ENCODE assay signal across 16 cellular contexts in the genomic region with DNA sequence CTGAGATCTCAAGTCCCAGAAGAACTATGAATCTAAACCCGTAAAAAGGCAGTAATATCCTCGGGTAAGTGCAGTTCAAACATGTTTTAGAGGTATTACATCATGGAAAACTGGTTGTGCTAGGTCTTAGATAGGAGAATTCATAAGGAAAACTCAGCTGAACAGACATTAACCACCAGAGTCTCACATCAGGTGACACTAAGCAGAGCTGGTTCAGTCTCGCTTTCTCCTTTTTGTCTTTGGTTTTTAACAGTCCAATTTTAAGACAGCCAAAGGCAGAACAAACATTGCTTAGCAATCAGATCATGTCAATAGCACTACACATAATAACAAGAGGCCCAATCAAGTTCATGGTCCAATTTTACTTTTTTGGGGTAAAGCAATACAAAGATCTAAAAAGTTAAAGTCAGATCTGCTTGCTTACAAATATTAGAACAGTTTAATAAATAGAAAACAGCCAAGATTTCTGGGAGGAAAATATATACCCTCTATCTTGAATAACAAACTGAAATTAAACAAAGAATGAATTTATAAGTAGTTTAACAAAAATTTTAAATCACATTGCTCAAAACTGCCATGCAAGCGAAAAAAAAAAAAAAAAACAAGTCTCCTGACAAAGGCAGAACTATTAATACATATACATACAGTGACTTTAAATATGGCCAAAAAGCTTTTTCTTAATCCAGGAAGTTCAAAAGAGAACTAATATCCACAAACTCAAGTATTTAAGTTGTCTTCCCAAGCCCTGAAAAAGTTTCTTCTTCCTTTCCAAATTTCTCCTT.
A peak's percentile ranks its signal among the peaks of the same experiment; 100 is the strongest.
DNase-seq lines count a peak whose midpoint lies in the region; ATAC-seq and TF ChIP-seq lines count a peak whose summit lies in the region.
"Had no signal": no experiment of that assay in that cellular context is flagged by ENCODE, and none has a peak within 500 bp of the region (broad histone marks: within the 10 kb centered on the region; RNA-seq: fewer than 3 reads in every experiment).

No MANE protein-coding gene starts in this region.

- DNase-seq in OCI-M1 (lab: John Stamatoyannopoulos, UW) (peak; percentile 52), hepatocyte (ENCODE audit: low spot score) (peak; percentile 68), NCI-H2171 (lab: John Stamatoyannopoulos, UW) (no peak), germinal center (ENCODE audit: low spot score) (no peak)
- DNase-seq: activated CD4-positive, alpha-beta T cell treated with anti-CD3 and anti-CD28 coated beads for 36 hours; activated CD8-positive, alpha-beta memory T cell treated with anti-CD3 and anti-CD28 coated beads, Interleukin-2, amount 50 U/mL, for 48 hours; hypothalamus; left cardiac atrium; naive thymus-derived CD4-positive, alpha-beta T cell; NCI-H1417; NCI-H526 treated with DMSO at 0.1 percent for 48 hours had no signal

- WGBS in hepatocyte (ENCODE audit: low lambda C conversion rate, missing lambda C conversion rate): 44% methylated on average over 4 of the region's 4 CpGs

- H3K27ac ChIP-seq in HEK293 (ENCODE audit: extremely low read depth, low read depth, low read length): no peak overlapping the region
- peak overlapping the region; percentile 85 for H3K27ac ChIP-seq in hepatocyte
- peak overlapping the region; percentile 34 for H3K27ac ChIP-seq in skeletal muscle tissue (ENCODE audit: low read depth, low read length)
- H3K27ac ChIP-seq: KMS-11 had no signal

- TF ChIP-seq CTCF in HEK293 (tag by site-specific recombination; IDR thresholded peaks at IDR 0.05) (no peak), hepatocyte (IDR thresholded peaks at IDR 0.05; ENCODE audit: poor library complexity) (no peak)

- H3K4me3 ChIP-seq in HEK293 (ENCODE audit: low read depth, low read length) (no peak overlapping the region), hepatocyte (no peak overlapping the region), skeletal muscle tissue (ENCODE audit: low read length in 3 of 3) (no peak overlapping the region)

- POLR2A ChIA-PET in HEK293 (lab: Yijun Ruan, JAX): no interaction called here

- H3K4me2 ChIP-seq in hepatocyte: peak overlapping the region; percentile 37
- H3K4me2 ChIP-seq: KMS-11 had no signal

- H3K27me3 ChIP-seq in hepatocyte (no peaks in the 10 kb centered on the region), skeletal muscle tissue (ENCODE audit: control insufficient read depth in 3 of 3, insufficient read depth in 3 of 3, low read length in 3 of 3) (no peaks in the 10 kb centered on the region)

- CTCF ChIA-PET in HEK293 (lab: Yijun Ruan, JAX): interaction anchor here (0.6 to 0.7 kb wide), 2 partner anchors 44 to 554 kb away, joined by 3 read pairs; no protein-coding TSS in a partner anchor

- H4K20me1 ChIP-seq in hepatocyte (ENCODE audit: insufficient read depth, poor library complexity, severe bottlenecking): no peaks in the 10 kb centered on the region

- H3K9ac ChIP-seq in skeletal muscle tissue (ENCODE audit: low read depth in 1 of 3, low read length in 3 of 3): no peak overlapping the region
- H3K9ac ChIP-seq: KMS-11 had no signal

- H3K79me2 ChIP-seq in hepatocyte: no peaks in the 10 kb centered on the region

- H3K4me1 ChIP-seq in HEK293 (ENCODE audit: control insufficient read depth, insufficient read depth, low read length) (no peaks in the 10 kb centered on the region), hepatocyte (ENCODE audit: insufficient read depth) (peaks cover 16% of the 10 kb centered on the region), skeletal muscle tissue (ENCODE audit: control insufficient read depth in 3 of 3, insufficient read depth in 3 of 3, low read length in 3 of 3) (no peaks in the 10 kb centered on the region)

- no peaks in the 10 kb centered on the region for H3K9me3 ChIP-seq in HEK293 (ENCODE audit: control insufficient read depth, insufficient read depth, low read depth, low read length)
- no peaks in the 10 kb centered on the region for H3K9me3 ChIP-seq in hepatocyte (ENCODE audit: low read depth)
- H3K9me3 ChIP-seq in skeletal muscle tissue (ENCODE audit: control insufficient read depth in 3 of 3, low read length in 3 of 3): no peaks in the 10 kb centered on the region

- H3K36me3 ChIP-seq in HEK293 (ENCODE audit: control insufficient read depth in 2 of 2, insufficient read depth in 1 of 2, low read length in 2 of 2): no peaks in the 10 kb centered on the region
- H3K36me3 ChIP-seq in hepatocyte (replicated peaks; ENCODE audit: insufficient read depth, low read depth): no peaks in the 10 kb centered on the region
- H3K36me3 ChIP-seq in skeletal muscle tissue (ENCODE audit: control insufficient read depth in 3 of 3, insufficient read depth in 3 of 3, low read length in 3 of 3): no peaks in the 10 kb centered on the region

- H2AFZ ChIP-seq in hepatocyte: peak overlapping the region; percentile 24

- H3K9me2 ChIP-seq in hepatocyte (replicated peaks; ENCODE audit: insufficient read depth): no peaks in the 10 kb centered on the region

- no peak for ATAC-seq in HG02571 (IDR thresholded peaks at IDR 0.05; ENCODE audit: unreplicated experiment)
- ATAC-seq in GM18870 (IDR thresholded peaks at IDR 0.05; ENCODE audit: unreplicated experiment): no peak
- ATAC-seq: activated CD4-positive, alpha-beta T cell treated with anti-CD3 and anti-CD28 coated beads for 36 hours; left cardiac atrium; naive thymus-derived CD4-positive, alpha-beta T cell had no signal

TF ChIP-seq in HEK293, 187 proteins besides CTCF, POLR2A, EP300 and RAD21 (continues in another document):
- TF ChIP-seq, protein P1, sequence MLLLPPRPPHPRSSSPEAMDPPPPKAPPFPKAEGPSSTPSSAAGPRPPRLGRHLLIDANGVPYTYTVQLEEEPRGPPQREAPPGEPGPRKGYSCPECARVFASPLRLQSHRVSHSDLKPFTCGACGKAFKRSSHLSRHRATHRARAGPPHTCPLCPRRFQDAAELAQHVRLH (tag by site-specific recombination; IDR thresholded peaks at IDR 0.05): no peak
- no peak for TF ChIP-seq ZIC2 (tag by site-specific recombination; IDR thresholded peaks at IDR 0.05)
- TF ChIP-seq HOXC10 (CRISPR knock-in tag; IDR thresholded peaks at IDR 0.05): no peak
- TF ChIP-seq, protein P2, sequence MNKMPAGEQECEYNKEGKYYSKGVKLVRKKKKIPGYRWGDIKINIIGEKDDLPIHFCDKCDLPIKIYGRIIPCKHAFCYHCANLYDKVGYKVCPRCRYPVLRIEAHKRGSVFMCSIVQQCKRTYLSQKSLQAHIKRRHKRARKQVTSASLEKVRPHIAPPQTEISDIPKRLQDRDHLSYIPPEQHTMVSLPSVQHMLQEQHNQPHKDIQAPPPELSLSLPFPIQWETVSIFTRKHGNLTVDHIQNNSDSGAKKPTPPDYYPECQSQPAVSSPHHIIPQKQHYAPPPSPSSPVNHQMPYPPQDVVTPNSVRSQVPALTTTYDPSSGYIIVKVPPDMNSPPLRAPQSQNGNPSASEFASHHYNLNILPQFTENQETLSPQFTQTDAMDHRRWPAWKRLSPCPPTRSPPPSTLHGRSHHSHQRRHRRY (tag by site-specific recombination; IDR thresholded peaks at IDR 0.05): no peak
- TF ChIP-seq ZNF16 (tag by site-specific recombination; IDR thresholded peaks at IDR 0.05; ENCODE audit: low read depth): no peak
- TF ChIP-seq, protein P3, sequence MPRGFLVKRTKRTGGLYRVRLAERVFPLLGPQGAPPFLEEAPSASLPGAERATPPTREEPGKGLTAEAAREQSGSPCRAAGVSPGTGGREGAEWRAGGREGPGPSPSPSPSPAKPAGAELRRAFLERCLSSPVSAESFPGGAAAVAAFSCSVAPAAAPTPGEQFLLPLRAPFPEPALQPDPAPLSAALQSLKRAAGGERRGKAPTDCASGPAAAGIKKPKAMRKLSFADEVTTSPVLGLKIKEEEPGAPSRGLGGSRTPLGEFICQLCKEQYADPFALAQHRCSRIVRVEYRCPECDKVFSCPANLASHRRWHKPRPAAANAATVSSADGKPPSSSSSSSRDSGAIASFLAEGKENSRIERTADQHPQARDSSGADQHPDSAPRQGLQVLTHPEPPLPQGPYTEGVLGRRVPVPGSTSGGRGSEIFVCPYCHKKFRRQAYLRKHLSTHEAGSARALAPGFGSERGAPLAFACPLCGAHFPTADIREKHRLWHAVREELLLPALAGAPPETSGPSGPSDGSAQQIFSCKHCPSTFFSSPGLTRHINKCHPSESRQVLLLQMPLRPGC (tag by site-specific recombination; IDR thresholded peaks at IDR 0.05): no peak
- TF ChIP-seq ZNF791 (tag by site-specific recombination; IDR thresholded peaks at IDR 0.05): no peak
- no peak for TF ChIP-seq ZEB2 (tag by site-specific recombination; IDR thresholded peaks at IDR 0.05)
- no peak for TF ChIP-seq ZNF585B (tag by site-specific recombination; IDR thresholded peaks at IDR 0.05)
- TF ChIP-seq, protein P4, sequence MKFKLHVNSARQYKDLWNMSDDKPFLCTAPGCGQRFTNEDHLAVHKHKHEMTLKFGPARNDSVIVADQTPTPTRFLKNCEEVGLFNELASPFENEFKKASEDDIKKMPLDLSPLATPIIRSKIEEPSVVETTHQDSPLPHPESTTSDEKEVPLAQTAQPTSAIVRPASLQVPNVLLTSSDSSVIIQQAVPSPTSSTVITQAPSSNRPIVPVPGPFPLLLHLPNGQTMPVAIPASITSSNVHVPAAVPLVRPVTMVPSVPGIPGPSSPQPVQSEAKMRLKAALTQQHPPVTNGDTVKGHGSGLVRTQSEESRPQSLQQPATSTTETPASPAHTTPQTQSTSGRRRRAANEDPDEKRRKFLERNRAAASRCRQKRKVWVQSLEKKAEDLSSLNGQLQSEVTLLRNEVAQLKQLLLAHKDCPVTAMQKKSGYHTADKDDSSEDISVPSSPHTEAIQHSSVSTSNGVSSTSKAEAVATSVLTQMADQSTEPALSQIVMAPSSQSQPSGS (tag by site-specific recombination; IDR thresholded peaks at IDR 0.05; ENCODE audit: low read depth): peak; percentile 61; the same call in 1 of the 2 replicates
- TF ChIP-seq ZNF335 (tag by site-specific recombination; conservative IDR thresholded peaks at IDR 0.05): peak; percentile 5; the same call in 1 of the 2 replicates
- no peak for TF ChIP-seq ZNF121 (tag by site-specific recombination; IDR thresholded peaks at IDR 0.05)
- TF ChIP-seq ZNF394 (tag by site-specific recombination; IDR thresholded peaks at IDR 0.05; ENCODE audit: borderline replicate concordance): no peak
- no peak for TF ChIP-seq ZNF221 (tag by site-specific recombination; IDR thresholded peaks at IDR 0.05; ENCODE audit: borderline replicate concordance)
- TF ChIP-seq ZNF558 (tag by site-specific recombination; IDR thresholded peaks at IDR 0.05): no peak
- TF ChIP-seq HOXA7 (CRISPR knock-in tag; IDR thresholded peaks at IDR 0.05; ENCODE audit: borderline replicate concordance): no peak
- TF ChIP-seq KLF16 (tag by site-specific recombination; IDR thresholded peaks at IDR 0.05): no peak
- no peak for TF ChIP-seq ZFP69B (tag by site-specific recombination; IDR thresholded peaks at IDR 0.05)
- TF ChIP-seq GLIS2 (tag by site-specific recombination; IDR thresholded peaks at IDR 0.05): no peak
- TF ChIP-seq ZBTB21 (tag by site-specific recombination; IDR thresholded peaks at IDR 0.05): 0 out of 2 replicates have a peak, but pooled peaks have one; percentile 23
- TF ChIP-seq ZNF404 (tag by site-specific recombination; IDR thresholded peaks at IDR 0.05): no peak

Comparison
In these comparisons a context has a peak if more than half of its experiments do, and no peak if none do; other contexts are left out.
1. DNase-seq: peak in OCI-M1 (single experiment) and hepatocyte (single experiment); none in NCI-H2171 (single experiment) and germinal center (single experiment).